22 cellular contexts compared by ENCODE assay signal in the genomic region with DNA sequence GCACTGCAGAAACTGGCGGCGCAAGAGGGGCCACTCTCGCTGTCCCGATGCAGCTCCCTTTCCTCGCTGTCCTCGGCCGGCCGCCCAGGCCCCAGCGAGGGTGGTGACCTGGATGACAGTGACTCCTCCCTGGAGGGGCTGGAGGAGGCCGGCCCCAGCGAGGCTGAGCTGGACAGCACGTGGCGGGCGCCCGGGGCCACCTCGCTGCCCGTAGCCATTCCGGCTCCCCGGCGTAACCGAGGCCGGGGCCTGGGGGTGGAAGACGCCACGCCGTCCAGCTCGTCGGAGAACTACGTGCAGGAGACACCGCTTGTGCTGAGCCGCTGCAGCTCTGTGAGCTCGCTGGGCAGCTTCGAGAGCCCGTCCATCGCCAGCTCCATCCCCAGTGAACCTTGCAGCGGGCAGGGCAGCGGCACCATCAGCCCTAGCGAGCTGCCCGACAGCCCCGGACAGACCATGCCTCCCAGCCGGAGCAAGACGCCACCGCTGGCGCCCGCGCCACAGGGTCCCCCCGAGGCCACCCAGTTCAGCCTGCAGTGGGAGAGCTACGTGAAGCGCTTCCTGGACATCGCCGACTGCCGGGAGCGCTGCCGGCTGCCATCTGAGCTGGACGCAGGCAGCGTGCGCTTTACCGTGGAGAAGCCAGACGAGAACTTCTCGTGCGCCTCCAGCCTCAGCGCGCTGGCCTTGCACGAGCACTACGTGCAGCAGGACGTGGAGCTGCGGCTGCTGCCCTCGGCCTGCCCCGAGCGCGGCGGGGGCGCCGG. TPM values are rescaled to one million over a fixed set of nuclear protein-coding genes. Genes with fewer than 3 reads are reported as not detected.
DNase-seq lines count a peak whose midpoint lies in the region; FAIRE-seq and TF ChIP-seq lines count a peak whose summit lies in the region.
"Had no signal": no experiment of that assay in that cellular context is flagged by ENCODE, and none has a peak within 500 bp of the region (broad histone marks: within the 10 kb centered on the region; RNA-seq: fewer than 3 reads in every experiment).

No MANE protein-coding gene starts in this region.

- H4K20me1 ChIP-seq in endothelial cell of umbilical vein (replicated peaks; ENCODE audit: control insufficient read depth, extremely low read depth, insufficient read depth, low read length) = no peaks in the 10 kb centered on the region

- H3K9me3 ChIP-seq in HUES48 (ENCODE audit: control insufficient read depth, insufficient read depth, low read length) (no peaks in the 10 kb centered on the region), endothelial cell of umbilical vein (replicated peaks; ENCODE audit: control insufficient read depth, insufficient read depth, low read length) (no peaks in the 10 kb centered on the region), trophoblast cell (ENCODE audit: insufficient read depth, low read depth, low read length) (peaks cover 30% of the 10 kb centered on the region), transverse colon (no peaks in the 10 kb centered on the region), adrenal gland (replicated peaks in 1 of 3) (no peaks in the 10 kb centered on the region)
- H3K9me3 ChIP-seq: gastrocnemius medialis, upper lobe of right lung had no signal

- H3K79me1 ChIP-seq in trophoblast cell (ENCODE audit: low read length) = no peaks in the 10 kb centered on the region

- intact Hi-C loops in activated CD4-positive, alpha-beta T cell treated with anti-CD3 and anti-CD28 coated beads, Interleukin-2, amount 10 ng/mL, durations not matched to agents 24 days and 14 days (cut with micrococcal nuclease) = loop anchor here (5.0 kb wide), 1 partner anchor 291 kb away; no protein-coding TSS in a partner anchor
- intact Hi-C loops in endothelial cell of umbilical vein (cut with micrococcal nuclease) = no loop called here
- intact Hi-C loops in transverse colon (cut with DNase I; ENCODE audit: low total_unique reads) = no loop called here
- intact Hi-C loops in adrenal gland (cut with DNase I) = no loop called here

- peaks cover 1% of the 10 kb centered on the region for H3K27me3 Mint-ChIP-seq in activated CD4-positive, alpha-beta T cell treated with anti-CD3 and anti-CD28 coated beads, Interleukin-2, amount 10 ng/mL, durations not matched to agents 24 days and 14 days
- peaks cover 10% of the 10 kb centered on the region for H3K27me3 Mint-ChIP-seq in activated CD4-positive, alpha-beta T cell treated with anti-CD3 and anti-CD28 coated beads, Interleukin-2, amount 10 ng/mL, durations not matched to agents 7 days and 5 days

- DNase-seq in activated CD4-positive, alpha-beta T cell treated with anti-CD3 and anti-CD28 coated beads, Interleukin-2, amount 10 ng/mL, durations not matched to agents 24 days and 14 days = peak; percentile 59
- DNase-seq in activated CD4-positive, alpha-beta T cell treated with anti-CD3 and anti-CD28 coated beads, Interleukin-2, amount 10 ng/mL, durations not matched to agents 7 days and 5 days = no peak
- DNase-seq in endothelial cell of umbilical vein (ENCODE audit: low read depth, low spot score) = no peak
- no peak for DNase-seq in trophoblast cell
- no peak for DNase-seq in SIG-M5 treated with dmso at 0.1 percent for 504 hours (lab: John Stamatoyannopoulos, UW; ENCODE audit: unreplicated experiment)
- DNase-seq in transverse colon = no peak
- DNase-seq in adrenal gland = no peak
- DNase-seq: 8988T; activated CD4-positive, alpha-beta T cell treated with anti-CD3 and anti-CD28 coated beads, Interleukin-2, amount 50 U/mL, for 48 hours; COR-L47; DND-41; effector CD4-positive, alpha-beta T cell; gastrocnemius medialis; KBM-7; mesenchymal stem cell; naive thymus-derived CD4-positive, alpha-beta T cell; NCI-H146; NCI-H2171 treated with DMSO at 0.1 percent for 48 hours; stimulated activated CD4-positive, alpha-beta T cell treated with anti-CD3 and anti-CD28 coated beads, Interleukin-4, amount 100 ng/mL, for 4 hours; T-helper 2 cell; upper lobe of right lung had no signal

- WGBS in trophoblast cell (ENCODE audit: extremely low coverage, insufficient coverage, insufficient read length) = no CpG with 5 or more reads among the region's 73 CpGs
- 52% methylated on average over 51 of the region's 73 CpGs; no CpG with 5 or more reads in 1 of the 2 donors for WGBS in transverse colon (ENCODE audit: low coverage in 1 of 2), 2 donors
- WGBS in adrenal gland, 4 donors = 0 to 29% (median 27%) methylated on average over 5 to 73 of the region's 73 CpGs; no CpG with 5 or more reads in 1 of the 4 donors

- peaks cover 1% of the 10 kb centered on the region for H3K36me3 Mint-ChIP-seq in activated CD4-positive, alpha-beta T cell treated with anti-CD3 and anti-CD28 coated beads, Interleukin-2, amount 10 ng/mL, durations not matched to agents 24 days and 14 days (ENCODE audit: low read depth)
- no peaks in the 10 kb centered on the region for H3K36me3 Mint-ChIP-seq in activated CD4-positive, alpha-beta T cell treated with anti-CD3 and anti-CD28 coated beads, Interleukin-2, amount 10 ng/mL, durations not matched to agents 7 days and 5 days (ENCODE audit: low read depth)
- H3K36me3 Mint-ChIP-seq: naive thymus-derived CD4-positive, alpha-beta T cell had no signal

- no peak overlapping the region for H2BK5ac ChIP-seq in trophoblast cell (ENCODE audit: low read depth, low read length, poor library complexity)

- no peak overlapping the region for H2AK5ac ChIP-seq in trophoblast cell (ENCODE audit: low read length)

- H3K9me1 ChIP-seq in endothelial cell of umbilical vein (replicated peaks; ENCODE audit: control insufficient read depth, extremely low read depth, insufficient read depth, low read length) = no peaks in the 10 kb centered on the region

- no peak overlapping the region for H4K91ac ChIP-seq in trophoblast cell (ENCODE audit: low read depth, low read length)

- H3K36me3 ChIP-seq in HUES48 (ENCODE audit: control insufficient read depth, insufficient read depth, low read length) (no peaks in the 10 kb centered on the region), endothelial cell of umbilical vein (ENCODE audit: control insufficient read depth in 2 of 2, extremely low read depth in 1 of 2, insufficient read depth in 2 of 2, low read length in 2 of 2) (no peaks in the 10 kb centered on the region), trophoblast cell (ENCODE audit: control insufficient read depth in 1 of 2, insufficient read depth in 2 of 2, low read length in 2 of 2) (no peaks in the 10 kb centered on the region), transverse colon (no peaks in the 10 kb centered on the region), adrenal gland (replicated peaks in 1 of 2) (no peaks in the 10 kb centered on the region)
- H3K36me3 ChIP-seq: gastrocnemius medialis, upper lobe of right lung had no signal

- in situ Hi-C loops in transverse colon (cut with MboI; ENCODE audit: low pct_ligation_motif_present in 1 of 4, low pct_unique_long_range_greater_than_20kb in 1 of 4, low sequenced_read_pairs in 3 of 4) = no loop called here

- TF ChIP-seq POLR2A in endothelial cell of umbilical vein (IDR thresholded peaks at IDR 0.05; ENCODE audit: low read depth, low read length) (no peak), transverse colon (IDR thresholded peaks at IDR 0.05) (no peak), adrenal gland (IDR thresholded peaks at IDR 0.05) (no peak)

- peak overlapping the region; percentile 37; the same call in 1 of the 2 replicates for H3K4me3 ChIP-seq in HUES48 (ENCODE audit: low read depth, low read length)
- no peak overlapping the region for H3K4me3 ChIP-seq in endothelial cell of umbilical vein (replicated peaks in 1 of 3; ENCODE audit: insufficient read depth in 1 of 3, low read depth in 1 of 3, low read length in 3 of 3)
- H3K4me3 ChIP-seq in trophoblast cell (ENCODE audit: low read depth, low read length) = no peak overlapping the region
- H3K4me3 ChIP-seq in transverse colon = no peak overlapping the region
- no peak overlapping the region for H3K4me3 ChIP-seq in adrenal gland
- H3K4me3 ChIP-seq: gastrocnemius medialis, upper lobe of right lung had no signal

- no peak overlapping the region for H2AFZ ChIP-seq in endothelial cell of umbilical vein (ENCODE audit: low read depth, low read length)
- no peak overlapping the region for H2AFZ ChIP-seq in trophoblast cell (ENCODE audit: insufficient read depth, low read length, poor library complexity)

- no peak for FAIRE-seq in endothelial cell of umbilical vein (lab: Jason Lieb, UNC)

- H3K4me1 Mint-ChIP-seq in activated CD4-positive, alpha-beta T cell treated with anti-CD3 and anti-CD28 coated beads, Interleukin-2, amount 10 ng/mL, durations not matched to agents 24 days and 14 days = peaks cover 2% of the 10 kb centered on the region
- H3K4me1 Mint-ChIP-seq in activated CD4-positive, alpha-beta T cell treated with anti-CD3 and anti-CD28 coated beads, Interleukin-2, amount 10 ng/mL, durations not matched to agents 7 days and 5 days = peaks cover 6% of the 10 kb centered on the region

- H3K18ac ChIP-seq in trophoblast cell (ENCODE audit: low read length) = no peak overlapping the region

- H3K14ac ChIP-seq in trophoblast cell (ENCODE audit: low read length) = no peak overlapping the region

- dilution Hi-C loops in endothelial cell of umbilical vein (cut with MboI; ENCODE audit: extremely low pct_ligation_motif_present, low sequenced_read_pairs) = no loop called here

- CTCF ChIA-PET in activated CD4-positive, alpha-beta T cell treated with anti-CD3 and anti-CD28 coated beads, Interleukin-2, amount 10 ng/mL, durations not matched to agents 7 days and 5 days (lab: Charles Lee) = interaction anchor here (1.1 to 1.2 kb wide), 2 partner anchors 11 to 16 kb away, joined by 3 read pairs; no protein-coding TSS in a partner anchor
- CTCF ChIA-PET in endothelial cell of umbilical vein (lab: Charles Lee) = interaction anchor here (0.6 to 3.6 kb wide), 12 partner anchors 8 to 388 kb away, joined by 3 to 14 read pairs (median 6); partner anchors contain the start of gene REEP6

- no peak overlapping the region for H3K23ac ChIP-seq in trophoblast cell (ENCODE audit: low read length)

- H4K12ac ChIP-seq in trophoblast cell (ENCODE audit: low read depth, low read length) = no peak overlapping the region

- no peak overlapping the region for H3K27ac ChIP-seq in HUES48 (ENCODE audit: low read depth, low read length)
- H3K27ac ChIP-seq in endothelial cell of umbilical vein (ENCODE audit: insufficient read depth, low read depth, low read length) = no peak overlapping the region
- no peak overlapping the region for H3K27ac ChIP-seq in trophoblast cell (ENCODE audit: low read depth, low read length)
- no peak overlapping the region for H3K27ac ChIP-seq in transverse colon
- no peak overlapping the region for H3K27ac ChIP-seq in adrenal gland
- H3K27ac ChIP-seq: gastrocnemius medialis, upper lobe of right lung had no signal

- H3K27me3 ChIP-seq in HUES48 (ENCODE audit: control insufficient read depth, insufficient read depth, low read length) = peaks cover 75% of the 10 kb centered on the region
- H3K27me3 ChIP-seq in endothelial cell of umbilical vein (ENCODE audit: control insufficient read depth in 2 of 2, insufficient read depth in 2 of 2, low read length in 2 of 2) = peaks cover 35 to 65% of the 10 kb centered on the region in 2 experiments
- H3K27me3 ChIP-seq in trophoblast cell (ENCODE audit: insufficient read depth, low read length) = peaks cover 68% of the 10 kb centered on the region
- peaks cover 72% of the 10 kb centered on the region for H3K27me3 ChIP-seq in transverse colon
- H3K27me3 ChIP-seq in adrenal gland = peaks cover 53% of the 10 kb centered on the region

- H3K27ac Mint-ChIP-seq in activated CD4-positive, alpha-beta T cell treated with anti-CD3 and anti-CD28 coated beads, Interleukin-2, amount 10 ng/mL, durations not matched to agents 24 days and 14 days = no peak overlapping the region
- H3K27ac Mint-ChIP-seq in activated CD4-positive, alpha-beta T cell treated with anti-CD3 and anti-CD28 coated beads, Interleukin-2, amount 10 ng/mL, durations not matched to agents 7 days and 5 days = no peak overlapping the region
- H3K27ac Mint-ChIP-seq: naive thymus-derived CD4-positive, alpha-beta T cell had no signal

- no peak overlapping the region for H3K9ac ChIP-seq in HUES48 (ENCODE audit: low read depth, low read length)
- H3K9ac ChIP-seq in endothelial cell of umbilical vein (replicated peaks; ENCODE audit: extremely low read depth, insufficient read depth, low read length) = no peak overlapping the region
- H3K9ac ChIP-seq in trophoblast cell (ENCODE audit: low read length) = no peak overlapping the region

- TF ChIP-seq CTCF in endothelial cell of umbilical vein (IDR thresholded peaks at IDR 0.05; ENCODE audit: extremely low read depth in 1 of 2, insufficient read depth in 1 of 2, low read depth in 1 of 2, low read length in 2 of 2) (no peak), transverse colon (IDR thresholded peaks at IDR 0.05) (no peak), adrenal gland (IDR thresholded peaks at IDR 0.05) (no peak)

- no peak overlapping the region for H3K4me3 Mint-ChIP-seq in activated CD4-positive, alpha-beta T cell treated with anti-CD3 and anti-CD28 coated beads, Interleukin-2, amount 10 ng/mL, durations not matched to agents 24 days and 14 days
- no peak overlapping the region for H3K4me3 Mint-ChIP-seq in activated CD4-positive, alpha-beta T cell treated with anti-CD3 and anti-CD28 coated beads, Interleukin-2, amount 10 ng/mL, durations not matched to agents 7 days and 5 days

- H3K4me1 ChIP-seq in HUES48 (ENCODE audit: control insufficient read depth, insufficient read depth, low read length) (peaks cover 8% of the 10 kb centered on the region), endothelial cell of umbilical vein (ENCODE audit: control insufficient read depth, extremely low read depth, insufficient read depth, low read length) (peaks cover 5% of the 10 kb centered on the region), trophoblast cell (ENCODE audit: control insufficient read depth in 1 of 2, insufficient read depth in 2 of 2, low read length in 2 of 2) (peaks cover 5 to 19% of the 10 kb centered on the region in 2 experiments), transverse colon (peaks cover 33 to 58% (median 50%) of the 10 kb centered on the region in 4 donors), adrenal gland (replicated peaks in 1 of 2) (peaks cover 15 to 45% of the 10 kb centered on the region in 2 donors)

- BruUV-seq in endothelial cell of umbilical vein (replicated peaks; lab: Mats Ljungman, UMichigan) = no TSS peak

- H3K4me2 ChIP-seq in endothelial cell of umbilical vein (ENCODE audit: insufficient read depth, low read length) (no peak overlapping the region), trophoblast cell (ENCODE audit: low read length) (peak overlapping the region; percentile 25)

- H3K79me2 ChIP-seq in endothelial cell of umbilical vein (ENCODE audit: control insufficient read depth, insufficient read depth, low read length) (no peaks in the 10 kb centered on the region), trophoblast cell (ENCODE audit: control insufficient read depth, insufficient read depth, low read length, poor library complexity) (no peaks in the 10 kb centered on the region)

- no peak overlapping the region for H2BK12ac ChIP-seq in trophoblast cell (ENCODE audit: low read length)

- no peak overlapping the region for H4K8ac ChIP-seq in trophoblast cell (ENCODE audit: low read depth, low read length)

- no peak for TF ChIP-seq EP300 in transverse colon (IDR thresholded peaks at IDR 0.05; ENCODE audit: low read depth)

- H2BK120ac ChIP-seq in trophoblast cell (ENCODE audit: insufficient read depth, low read length, poor library complexity) = no peak overlapping the region

- no peaks in the 10 kb centered on the region for H3K9me3 Mint-ChIP-seq in activated CD4-positive, alpha-beta T cell treated with anti-CD3 and anti-CD28 coated beads, Interleukin-2, amount 10 ng/mL, durations not matched to agents 24 days and 14 days
- H3K9me3 Mint-ChIP-seq in activated CD4-positive, alpha-beta T cell treated with anti-CD3 and anti-CD28 coated beads, Interleukin-2, amount 10 ng/mL, durations not matched to agents 7 days and 5 days = no peaks in the 10 kb centered on the region
- H3K9me3 Mint-ChIP-seq: naive thymus-derived CD4-positive, alpha-beta T cell had no signal

- POLR2A ChIA-PET in activated CD4-positive, alpha-beta T cell treated with anti-CD3 and anti-CD28 coated beads, Interleukin-2, amount 10 ng/mL, durations not matched to agents 7 days and 5 days (lab: Charles Lee) = no interaction called here
- POLR2A ChIA-PET in endothelial cell of umbilical vein (lab: Charles Lee) = no interaction called here

- no peak overlapping the region for H3K4ac ChIP-seq in trophoblast cell (ENCODE audit: low read depth, low read length)

RNA-seq across cellular contexts. Expression of gene C19orf25, which starts 12.4 kb away (rescaled TPM):
- total RNA-seq in activated CD4-positive, alpha-beta T cell treated with anti-CD3 and anti-CD28 coated beads, Interleukin-2, amount 10 ng/mL, durations not matched to agents 24 days and 14 days = 34.0 and 38.0 TPM in 2 replicates
- total RNA-seq in activated CD4-positive, alpha-beta T cell treated with anti-CD3 and anti-CD28 coated beads, Interleukin-2, amount 10 ng/mL, durations not matched to agents 7 days and 5 days = 10 to 100 TPM; 33.2 to 40.7 TPM
- total RNA-seq in endothelial cell of umbilical vein (28.0 and 29.0 TPM in 2 replicates), transverse colon (10 to 100 TPM; 36.2 to 89.2 (median 46.0) TPM), adrenal gland (10 to 100 TPM; 26.9 to 60.4 (median 36.3) TPM)
- polyA plus RNA-seq in endothelial cell of umbilical vein (34.6 and 40.3 TPM in 2 replicates), adrenal gland (10 to 100 TPM in 2 of 3 donors, 1 to 10 TPM in 1; 6.0 to 55.7 (median 33.4) TPM)
- 21.2 and 27.3 TPM in 2 replicates for polyA plus RNA-seq in endothelial cell of umbilical vein (2011; cell fraction: cytosol; rRNA removed)
- polyA plus RNA-seq in endothelial cell of umbilical vein (2011; cell fraction: nucleus; rRNA removed) = 20.9 TPM in 2 replicates
- polyA plus RNA-seq in endothelial cell of umbilical vein (2012) = 10.8 and 16.6 TPM in 2 replicates
- 7.0 and 9.5 TPM in 2 replicates for polyA minus RNA-seq in endothelial cell of umbilical vein
- polyA minus RNA-seq in endothelial cell of umbilical vein (2011; cell fraction: cytosol; rRNA and poly(A)+ RNA removed) = 19.0 TPM
- polyA minus RNA-seq in endothelial cell of umbilical vein (2011; cell fraction: nucleus; rRNA and poly(A)+ RNA removed) = 9.1 and 11.3 TPM in 2 replicates
- 20.9 and 21.6 TPM in 2 replicates for polyA plus RNA-seq in trophoblast cell (2013)

RNA-seq across cellular contexts. Expression of gene APC2, which starts 16.7 kb away (rescaled TPM):
- total RNA-seq in activated CD4-positive, alpha-beta T cell treated with anti-CD3 and anti-CD28 coated beads, Interleukin-2, amount 10 ng/mL, durations not matched to agents 24 days and 14 days = 0.16 and 0.24 TPM in 2 replicates
- total RNA-seq in activated CD4-positive, alpha-beta T cell treated with anti-CD3 and anti-CD28 coated beads, Interleukin-2, amount 10 ng/mL, durations not matched to agents 7 days and 5 days = under 1 TPM; 0.02 to 0.10 TPM
- 0.04 and 0.23 TPM in 2 replicates for total RNA-seq in endothelial cell of umbilical vein
- polyA plus RNA-seq in endothelial cell of umbilical vein = 0.01 and 0.05 TPM in 2 replicates
- 0.01 and 0.03 TPM in 2 replicates for polyA plus RNA-seq in endothelial cell of umbilical vein (2011; cell fraction: cytosol; rRNA removed)
- polyA plus RNA-seq in endothelial cell of umbilical vein (2011; cell fraction: nucleus; rRNA removed) = 0.10 and 0.12 TPM in 2 replicates
- polyA plus RNA-seq in endothelial cell of umbilical vein (2012) = 0.15 and 0.19 TPM in 2 replicates
- 0.04 TPM in 1 of 2 replicates, not detected in the other for polyA minus RNA-seq in endothelial cell of umbilical vein
- polyA minus RNA-seq in endothelial cell of umbilical vein (2011; cell fraction: cytosol; rRNA and poly(A)+ RNA removed) = 0.41 TPM
- 0.19 and 0.24 TPM in 2 replicates for polyA minus RNA-seq in endothelial cell of umbilical vein (2011; cell fraction: nucleus; rRNA and poly(A)+ RNA removed)
- polyA plus RNA-seq in trophoblast cell (2013) = 0.18 and 0.40 TPM in 2 replicates
- total RNA-seq in transverse colon = 1 to 10 TPM in 1 of 4 donors, under 1 TPM in 3; under 0.01 to 6.0 (median 0.36) TPM
- 1 to 10 TPM in 3 of 8 donors, under 1 TPM in 5; 0.06 to 6.9 (median 0.32) TPM for total RNA-seq in adrenal gland
- polyA plus RNA-seq in adrenal gland = 10 to 100 TPM in 1 of 3 donors, under 1 TPM in 2; 0.71 to 12.9 (median 0.82) TPM

RNA-seq across cellular contexts. Expression of gene PCSK4, which starts 23.5 kb away (rescaled TPM):
- 1.0 and 1.6 TPM in 2 replicates for total RNA-seq in activated CD4-positive, alpha-beta T cell treated with anti-CD3 and anti-CD28 coated beads, Interleukin-2, amount 10 ng/mL, durations not matched to agents 24 days and 14 days
- 1 to 10 TPM; 3.8 to 4.4 TPM for total RNA-seq in activated CD4-positive, alpha-beta T cell treated with anti-CD3 and anti-CD28 coated beads, Interleukin-2, amount 10 ng/mL, durations not matched to agents 7 days and 5 days
- total RNA-seq in endothelial cell of umbilical vein (0.92 and 1.2 TPM in 2 replicates), transverse colon (10 to 100 TPM in 1 of 4 donors, 1 to 10 TPM in 3; 2.6 to 11.9 (median 7.5) TPM), adrenal gland (10 to 100 TPM in 2 of 8 donors, 1 to 10 TPM in 6; 1.2 to 13.1 (median 4.8) TPM)
- polyA plus RNA-seq in endothelial cell of umbilical vein (1.7 TPM in 2 replicates), adrenal gland (10 to 100 TPM in 2 of 3 donors, 1 to 10 TPM in 1; 1.3 to 29.7 (median 13.7) TPM)
- 0.41 and 0.48 TPM in 2 replicates for polyA plus RNA-seq in endothelial cell of umbilical vein (2011; cell fraction: cytosol; rRNA removed)
- 5.9 and 7.2 TPM in 2 replicates for polyA plus RNA-seq in endothelial cell of umbilical vein (2011; cell fraction: nucleus; rRNA removed)
- polyA plus RNA-seq in endothelial cell of umbilical vein (2012) = 0.96 and 2.2 TPM in 2 replicates
- polyA minus RNA-seq in endothelial cell of umbilical vein = 1.2 and 1.4 TPM in 2 replicates
- polyA minus RNA-seq in endothelial cell of umbilical vein (2011; cell fraction: cytosol; rRNA and poly(A)+ RNA removed) = 0.61 TPM
- 0.38 and 1.1 TPM in 2 replicates for polyA minus RNA-seq in endothelial cell of umbilical vein (2011; cell fraction: nucleus; rRNA and poly(A)+ RNA removed)
- 3.6 and 3.7 TPM in 2 replicates for polyA plus RNA-seq in trophoblast cell (2013)

RNA-seq across cellular contexts. Expression of gene REEP6, which starts 24.3 kb away (rescaled TPM):
- 1.1 and 1.7 TPM in 2 replicates for total RNA-seq in activated CD4-positive, alpha-beta T cell treated with anti-CD3 and anti-CD28 coated beads, Interleukin-2, amount 10 ng/mL, durations not matched to agents 24 days and 14 days
- 1 to 10 TPM; 1.6 to 1.8 TPM for total RNA-seq in activated CD4-positive, alpha-beta T cell treated with anti-CD3 and anti-CD28 coated beads, Interleukin-2, amount 10 ng/mL, durations not matched to agents 7 days and 5 days
- total RNA-seq in endothelial cell of umbilical vein (1.5 and 1.8 TPM in 2 replicates), transverse colon (1 to 10 TPM in 2 of 4 donors, not detected in 2; 2.2 to 3.3 TPM), adrenal gland (100 to 1,000 TPM in 5 of 8 donors, 10 to 100 TPM in 3; 59.3 to 189 (median 121) TPM)
- polyA plus RNA-seq in endothelial cell of umbilical vein (1.3 and 1.5 TPM in 2 replicates), adrenal gland (100 to 1,000 TPM in 2 of 3 donors, 10 to 100 TPM in 1; 16.5 to 205 (median 120) TPM)
- 0.56 TPM in 2 replicates for polyA plus RNA-seq in endothelial cell of umbilical vein (2011; cell fraction: cytosol; rRNA removed)
- 0.21 and 0.56 TPM in 2 replicates for polyA plus RNA-seq in endothelial cell of umbilical vein (2011; cell fraction: nucleus; rRNA removed)
- polyA plus RNA-seq in endothelial cell of umbilical vein (2012) = 2.0 and 3.6 TPM in 2 replicates
- polyA minus RNA-seq in endothelial cell of umbilical vein = 0.49 and 1.5 TPM in 2 replicates
- polyA minus RNA-seq in endothelial cell of umbilical vein (2011; cell fraction: cytosol; rRNA and poly(A)+ RNA removed) = 5.2 TPM
- not detected in 2 replicates for polyA minus RNA-seq in endothelial cell of umbilical vein (2011; cell fraction: nucleus; rRNA and poly(A)+ RNA removed)
- polyA plus RNA-seq in trophoblast cell (2013) = 4.2 and 4.8 TPM in 2 replicates

RNA-seq across cellular contexts. Expression of gene RPS15, which starts 28.4 kb away (rescaled TPM):
- total RNA-seq in activated CD4-positive, alpha-beta T cell treated with anti-CD3 and anti-CD28 coated beads, Interleukin-2, amount 10 ng/mL, durations not matched to agents 24 days and 14 days = 1,536 and 1,542 TPM in 2 replicates
- total RNA-seq in activated CD4-positive, alpha-beta T cell treated with anti-CD3 and anti-CD28 coated beads, Interleukin-2, amount 10 ng/mL, durations not matched to agents 7 days and 5 days = 1,000 to 10,000 TPM; 1,158 to 1,387 TPM
- total RNA-seq in endothelial cell of umbilical vein (1,260 and 1,287 TPM in 2 replicates), transverse colon (1,000 to 10,000 TPM; 1,367 to 2,740 (median 2,511) TPM), adrenal gland (1,000 to 10,000 TPM in 6 of 8 donors, 100 to 1,000 TPM in 2; 929 to 3,934 (median 1,829) TPM)
- polyA plus RNA-seq in endothelial cell of umbilical vein (2,646 and 3,270 TPM in 2 replicates), adrenal gland (1,000 to 10,000 TPM in 2 of 3 donors, 100 to 1,000 TPM in 1; 471 to 4,071 (median 2,224) TPM)
- 2,566 and 2,596 TPM in 2 replicates for polyA plus RNA-seq in endothelial cell of umbilical vein (2011; cell fraction: cytosol; rRNA removed)
- polyA plus RNA-seq in endothelial cell of umbilical vein (2011; cell fraction: nucleus; rRNA removed) = 642 and 652 TPM in 2 replicates
- 1,687 and 2,164 TPM in 2 replicates for polyA plus RNA-seq in endothelial cell of umbilical vein (2012)
- polyA minus RNA-seq in endothelial cell of umbilical vein = 334 and 411 TPM in 2 replicates
- polyA minus RNA-seq in endothelial cell of umbilical vein (2011; cell fraction: cytosol; rRNA and poly(A)+ RNA removed) = 1,670 TPM
- 86.6 and 136 TPM in 2 replicates for polyA minus RNA-seq in endothelial cell of umbilical vein (2011; cell fraction: nucleus; rRNA and poly(A)+ RNA removed)
- polyA plus RNA-seq in trophoblast cell (2013) = 1,862 and 1,936 TPM in 2 replicates
